36 cellular contexts compared by ENCODE assay signal in the genomic region with DNA sequence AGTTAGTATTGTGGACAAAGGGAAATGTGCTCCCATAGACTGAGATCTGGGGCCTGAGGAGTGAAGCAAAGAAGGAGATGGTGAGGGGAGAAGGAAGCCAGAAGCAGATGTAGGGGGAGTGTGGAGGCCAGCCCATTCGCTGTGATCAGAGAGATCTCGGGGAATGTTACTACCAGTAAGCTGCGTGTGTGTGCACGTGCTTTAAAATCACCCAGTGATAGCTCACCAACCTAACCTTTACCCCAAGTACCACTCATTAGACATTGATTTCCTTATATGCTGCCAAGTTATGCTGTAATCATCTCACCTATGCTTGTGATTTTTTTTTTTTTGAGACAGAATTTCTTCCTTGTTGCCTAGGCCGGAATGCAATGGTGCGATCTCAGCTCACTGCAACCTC.
"Had no signal": no experiment of that assay in that cellular context is flagged by ENCODE, and none has a peak within 500 bp of the region (broad histone marks: within the 10 kb centered on the region; RNA-seq: fewer than 3 reads in every experiment).

No MANE protein-coding gene starts in this region.

- H3K27ac Mint-ChIP-seq: activated CD4-positive, alpha-beta memory T cell treated with anti-CD3 and anti-CD28 coated beads, Interleukin-2, amount 10 ng/mL, durations not matched to agents 7 days and 5 days; activated CD4-positive, alpha-beta T cell treated with anti-CD3 and anti-CD28 coated beads for 36 hours; activated CD4-positive, alpha-beta T cell treated with anti-CD3 and anti-CD28 coated beads, Interleukin-2, amount 10 ng/mL, durations not matched to agents 7 days and 5 days; activated CD8-positive, alpha-beta memory T cell treated with anti-CD3 and anti-CD28 coated beads, Interleukin-2, amount 10 ng/mL, durations not matched to agents 7 days and 5 days; activated CD8-positive, alpha-beta T cell treated with anti-CD3 and anti-CD28 coated beads, Interleukin-2, amount 10 ng/mL, durations not matched to agents 7 days and 5 days; activated naive CD4-positive, alpha-beta T cell treated with anti-CD3 and anti-CD28 coated beads, Interleukin-2, amount 10 ng/mL, durations not matched to agents 7 days and 5 days; activated naive CD4-positive, alpha-beta T cell treated with anti-CD3 and anti-CD28 coated beads, Interleukin-2, amount 50 U/mL, for 24 hours; activated naive CD8-positive, alpha-beta T cell; activated naive CD8-positive, alpha-beta T cell treated with anti-CD3 and anti-CD28 coated beads, Interleukin-2, amount 10 ng/mL, durations not matched to agents 7 days and 5 days; activated naive CD8-positive, alpha-beta T cell treated with anti-CD3 and anti-CD28 coated beads, Interleukin-2, amount 50 U/mL, for 24 hours; activated T-cell treated with anti-CD3 and anti-CD28 coated beads, Interleukin-2, amount 50 U/mL, for 24 hours; activated T-helper 2 cell treated with anti-CD3 and anti-CD28 coated beads, Interferon-gamma antibody, Interleukin-2, Interleukin-4, amounts not matched to agents 10 μg/mL and 5 μg/mL and 100 μg/mL, durations not matched to agents 14 hours and 24 hours and 36 hours; brain; T-helper 1 cell treated with Interleukin-12 subunit alpha and Interleukin-12 subunit beta and Interleukin-4 antibody, amounts not matched to agents 30 μg/mL and 1 μg/mL, for 36 hours; T-helper 2 cell treated with Interferon-gamma antibody and Interleukin-4, amounts not matched to agents 5 μg/mL and 100 μg/mL, for 36 hours; WTC11 had no signal

- H3K27me3 ChIP-seq: ascending aorta, cardiac muscle cell had no signal

- H3K4me1 Mint-ChIP-seq: activated CD4-positive, alpha-beta memory T cell treated with anti-CD3 and anti-CD28 coated beads, Interleukin-2, amount 10 ng/mL, durations not matched to agents 7 days and 5 days; activated CD4-positive, alpha-beta T cell treated with anti-CD3 and anti-CD28 coated beads for 36 hours; activated CD4-positive, alpha-beta T cell treated with anti-CD3 and anti-CD28 coated beads, Interleukin-2, amount 10 ng/mL, durations not matched to agents 7 days and 5 days; activated CD8-positive, alpha-beta memory T cell treated with anti-CD3 and anti-CD28 coated beads, Interleukin-2, amount 10 ng/mL, durations not matched to agents 7 days and 5 days; activated naive CD4-positive, alpha-beta T cell treated with anti-CD3 and anti-CD28 coated beads, Interleukin-2, amount 10 ng/mL, durations not matched to agents 7 days and 5 days; activated naive CD4-positive, alpha-beta T cell treated with anti-CD3 and anti-CD28 coated beads, Interleukin-2, amount 50 U/mL, for 24 hours; activated naive CD8-positive, alpha-beta T cell treated with anti-CD3 and anti-CD28 coated beads, Interleukin-2, amount 10 ng/mL, durations not matched to agents 7 days and 5 days; activated naive CD8-positive, alpha-beta T cell treated with anti-CD3 and anti-CD28 coated beads, Interleukin-2, amount 50 U/mL, for 24 hours; brain; central memory CD8-positive, alpha-beta T cell had no signal

- H3K36me3 Mint-ChIP-seq: activated naive CD4-positive, alpha-beta T cell treated with anti-CD3 and anti-CD28 coated beads, Interleukin-2, amount 10 ng/mL, durations not matched to agents 7 days and 5 days; activated naive CD4-positive, alpha-beta T cell treated with anti-CD3 and anti-CD28 coated beads, Interleukin-2, amount 50 U/mL, for 24 hours; activated naive CD8-positive, alpha-beta T cell; activated naive CD8-positive, alpha-beta T cell treated with anti-CD3 and anti-CD28 coated beads, Interleukin-2, amount 10 ng/mL, durations not matched to agents 7 days and 5 days; brain; WTC11 had no signal

- H3K27ac ChIP-seq: ascending aorta, cardiac muscle cell, WERI-Rb-1 had no signal

- H3K27me3 Mint-ChIP-seq: activated CD4-positive, alpha-beta memory T cell treated with anti-CD3 and anti-CD28 coated beads, Interleukin-2, amount 10 ng/mL, durations not matched to agents 7 days and 5 days; activated CD4-positive, alpha-beta T cell treated with anti-CD3 and anti-CD28 coated beads for 36 hours; activated CD4-positive, alpha-beta T cell treated with anti-CD3 and anti-CD28 coated beads, Interleukin-2, amount 10 ng/mL, durations not matched to agents 7 days and 5 days; activated CD8-positive, alpha-beta memory T cell treated with anti-CD3 and anti-CD28 coated beads, Interleukin-2, amount 10 ng/mL, durations not matched to agents 7 days and 5 days; activated naive CD4-positive, alpha-beta T cell treated with anti-CD3 and anti-CD28 coated beads, Interleukin-2, amount 10 ng/mL, durations not matched to agents 7 days and 5 days; activated naive CD8-positive, alpha-beta T cell; activated naive CD8-positive, alpha-beta T cell treated with anti-CD3 and anti-CD28 coated beads, Interleukin-2, amount 10 ng/mL, durations not matched to agents 7 days and 5 days; activated naive CD8-positive, alpha-beta T cell treated with anti-CD3 and anti-CD28 coated beads, Interleukin-2, amount 50 U/mL, for 24 hours; activated T-cell treated with anti-CD3 and anti-CD28 coated beads, Interleukin-2, amount 50 U/mL, for 24 hours; central memory CD8-positive, alpha-beta T cell had no signal

- DNase-seq: activated CD4-positive, alpha-beta memory T cell treated with anti-CD3 and anti-CD28 coated beads, Interleukin-2, amount 10 ng/mL, durations not matched to agents 7 days and 5 days; activated CD4-positive, alpha-beta T cell treated with anti-CD3 and anti-CD28 coated beads for 1 hour; activated CD4-positive, alpha-beta T cell treated with anti-CD3 and anti-CD28 coated beads for 36 hours; activated CD4-positive, alpha-beta T cell treated with anti-CD3 and anti-CD28 coated beads for 48 hours; activated CD4-positive, alpha-beta T cell treated with anti-CD3 and anti-CD28 coated beads, Interleukin-2, amount 10 ng/mL, durations not matched to agents 7 days and 5 days; activated CD4-positive, alpha-beta T cell treated with anti-CD3 and anti-CD28 coated beads, Interleukin-2, amount 50 U/mL, for 48 hours; activated CD4-positive, CD25-positive, alpha-beta regulatory T cell; activated CD8-positive, alpha-beta memory T cell treated with anti-CD3 and anti-CD28 coated beads for 24 hours; activated CD8-positive, alpha-beta memory T cell treated with anti-CD3 and anti-CD28 coated beads, Interleukin-2, amount 10 ng/mL, durations not matched to agents 7 days and 5 days; activated CD8-positive, alpha-beta memory T cell treated with anti-CD3 and anti-CD28 coated beads, Interleukin-2, amount 50 U/mL, for 48 hours; activated CD8-positive, alpha-beta T cell treated with anti-CD3 and anti-CD28 coated beads, Interleukin-2, amount 10 ng/mL, durations not matched to agents 7 days and 5 days; activated effector memory CD4-positive, alpha-beta T cell treated with Interleukin-2 at 50 U/mL for 16 hours; activated gamma-delta T cell; activated naive CD4-positive, alpha-beta T cell treated with anti-CD3 and anti-CD28 coated beads, Interleukin-2, amount 10 ng/mL, durations not matched to agents 7 days and 5 days; activated naive CD4-positive, alpha-beta T cell treated with Interleukin-2 at 50 U/mL for 16 hours; activated naive CD8-positive, alpha-beta T cell treated with anti-CD3 and anti-CD28 coated beads, Interleukin-2, amount 10 ng/mL, durations not matched to agents 7 days and 5 days; activated naive CD8-positive, alpha-beta T cell treated with anti-CD3 and anti-CD28 coated beads, Interleukin-2, amount 50 U/mL, for 24 hours; activated T-cell treated with anti-CD3 and anti-CD28 coated beads, Interleukin-2, amount 50 U/mL, for 24 hours; activated T-cell treated with anti-CD3 and anti-CD28 coated beads, Interleukin-2, amount 50 U/mL, for 48 hours; amygdala; anterior cingulate cortex; caudate nucleus; T-helper 1 cell; T-helper 2 cell; T-helper 9 cell; WERI-Rb-1 had no signal

- H3K9me3 Mint-ChIP-seq: activated CD4-positive, alpha-beta T cell treated with anti-CD3 and anti-CD28 coated beads, Interleukin-2, amount 10 ng/mL, durations not matched to agents 7 days and 5 days; brain had no signal

- H3K36me3 ChIP-seq: ascending aorta, cardiac muscle cell, WERI-Rb-1 had no signal

- H3K9me3 ChIP-seq: ascending aorta had no signal

- H3K4me3 ChIP-seq: ascending aorta, cardiac muscle cell had no signal

- H3K4me3 Mint-ChIP-seq: activated CD4-positive, alpha-beta memory T cell treated with anti-CD3 and anti-CD28 coated beads, Interleukin-2, amount 10 ng/mL, durations not matched to agents 7 days and 5 days; activated CD4-positive, alpha-beta T cell treated with anti-CD3 and anti-CD28 coated beads for 36 hours; activated CD4-positive, alpha-beta T cell treated with anti-CD3 and anti-CD28 coated beads, Interleukin-2, amount 10 ng/mL, durations not matched to agents 7 days and 5 days; activated CD8-positive, alpha-beta memory T cell treated with anti-CD3 and anti-CD28 coated beads, Interleukin-2, amount 10 ng/mL, durations not matched to agents 7 days and 5 days; activated CD8-positive, alpha-beta T cell treated with anti-CD3 and anti-CD28 coated beads, Interleukin-2, amount 10 ng/mL, durations not matched to agents 7 days and 5 days; activated naive CD4-positive, alpha-beta T cell treated with anti-CD3 and anti-CD28 coated beads, Interleukin-2, amount 10 ng/mL, durations not matched to agents 7 days and 5 days; activated naive CD4-positive, alpha-beta T cell treated with anti-CD3 and anti-CD28 coated beads, Interleukin-2, amount 50 U/mL, for 24 hours; activated naive CD8-positive, alpha-beta T cell; activated naive CD8-positive, alpha-beta T cell treated with anti-CD3 and anti-CD28 coated beads, Interleukin-2, amount 10 ng/mL, durations not matched to agents 7 days and 5 days; activated naive CD8-positive, alpha-beta T cell treated with anti-CD3 and anti-CD28 coated beads, Interleukin-2, amount 50 U/mL, for 24 hours; activated T-cell treated with anti-CD3 and anti-CD28 coated beads, Interleukin-2, amount 50 U/mL, for 24 hours; brain; central memory CD8-positive, alpha-beta T cell; T-helper 1 cell treated with Interleukin-12 subunit alpha and Interleukin-12 subunit beta and Interleukin-4 antibody, amounts not matched to agents 30 μg/mL and 1 μg/mL, for 36 hours; T-helper 2 cell treated with Interferon-gamma antibody and Interleukin-4, amounts not matched to agents 5 μg/mL and 100 μg/mL, for 36 hours; WTC11 had no signal

- H3K4me1 ChIP-seq: ascending aorta had no signal
